Comparison of ENCODE assay signal across 10 cellular contexts in the genomic region with DNA sequence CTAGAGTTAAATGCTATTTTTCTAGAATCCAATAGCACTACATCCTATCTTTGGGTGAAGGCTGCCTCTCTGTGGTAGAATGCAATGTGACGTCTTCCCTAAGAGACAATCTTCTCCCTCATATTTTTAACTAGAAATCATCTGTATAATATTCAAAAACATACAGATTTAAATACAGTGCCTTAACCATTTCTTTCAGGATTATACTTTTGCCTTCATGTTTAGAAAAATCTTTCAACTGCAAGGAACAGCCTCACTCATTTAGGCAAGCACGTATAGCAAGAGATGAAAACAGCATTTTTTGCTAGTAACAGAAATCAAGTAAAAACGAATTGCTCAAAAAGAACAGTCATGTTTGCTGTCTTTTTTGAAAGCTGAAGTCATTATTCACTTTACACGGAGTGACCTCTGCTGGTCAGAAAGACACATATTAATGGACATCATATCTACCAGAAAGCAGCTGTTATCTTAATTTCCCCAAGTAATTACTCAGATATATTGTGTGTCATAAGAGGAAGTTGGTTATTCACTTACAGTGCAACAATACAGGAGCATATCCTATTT.
DNase-seq lines count a peak whose midpoint lies in the region; ATAC-seq and TF ChIP-seq lines count a peak whose summit lies in the region.
"Had no signal": no experiment of that assay in that cellular context is flagged by ENCODE, and none has a peak within 500 bp of the region (broad histone marks: within the 10 kb centered on the region; RNA-seq: fewer than 3 reads in every experiment).

No MANE protein-coding gene starts in this region.

- no peaks in the 10 kb centered on the region for H3K27me3 ChIP-seq in mesendoderm (ENCODE audit: insufficient read depth, low read length, poor library complexity)
- no peaks in the 10 kb centered on the region for H3K27me3 ChIP-seq in CD4-positive, alpha-beta T cell (ENCODE audit: control insufficient read depth, insufficient read depth, low read length)

- no peak overlapping the region for H2BK5ac ChIP-seq in mesendoderm (ENCODE audit: low read length)

- H3K4me1 ChIP-seq in mesendoderm (ENCODE audit: control insufficient read depth, low read depth, low read length): no peaks in the 10 kb centered on the region

- no peak for ATAC-seq in CD4-positive, alpha-beta T cell (ENCODE audit: poor library complexity)

- POLR2A ChIA-PET in CD4-positive, alpha-beta T cell (lab: Charles Lee): no interaction called here

- no peak overlapping the region for H4K5ac ChIP-seq in mesendoderm (ENCODE audit: low read length)

- H3K9me3 ChIP-seq in CD4-positive, alpha-beta T cell (ENCODE audit: control insufficient read depth, low read length): no peaks in the 10 kb centered on the region

- H3K36me3 ChIP-seq in mesendoderm (ENCODE audit: control insufficient read depth, insufficient read depth, low read length): no peaks in the 10 kb centered on the region

- intact Hi-C loops in CD4-positive, alpha-beta T cell (cut with DNase I, micrococcal nuclease): no loop called here
- intact Hi-C loops in posterior vena cava (cut with DNase I): no loop called here

- CTCF ChIA-PET in CD4-positive, alpha-beta T cell (lab: Charles Lee): no interaction called here

- H3K4me1 Mint-ChIP-seq in CD4-positive, alpha-beta T cell (ENCODE audit: low read depth): no peaks in the 10 kb centered on the region

- H3K27me3 Mint-ChIP-seq in CD4-positive, alpha-beta T cell: no peaks in the 10 kb centered on the region

- H2BK15ac ChIP-seq in mesendoderm (replicated peaks; ENCODE audit: low read depth): no peak overlapping the region

- WGBS in mesendoderm (ENCODE audit: extremely low coverage, insufficient coverage, low lambda C conversion rate): no CpG with 5 or more reads among the region's 4 CpGs

- no peak overlapping the region for H3K4me2 ChIP-seq in mesendoderm (ENCODE audit: low read length)

- DNase-seq in DMS 273 (lab: John Stamatoyannopoulos, UW; ENCODE audit: unreplicated experiment): peak; percentile 49
- DNase-seq in NAMALWA (ENCODE audit: low spot score): peak; percentile 24
- no peak for DNase-seq in astrocyte of the cerebellum (ENCODE audit: low read depth)
- DNase-seq in mesendoderm: peak; percentile 35
- no peak for DNase-seq in CD4-positive, alpha-beta T cell
- no peak for DNase-seq in occipital lobe (lab: John Stamatoyannopoulos, UW)
- DNase-seq in posterior vena cava (ENCODE audit: low spot score): no peak
- DNase-seq in activated CD8-positive, alpha-beta memory T cell treated with anti-CD3 and anti-CD28 coated beads, Interleukin-2, amount 50 U/mL, for 48 hours: no peak
- DNase-seq: activated gamma-delta T cell treated with Interleukin-2 at 50 U/mL for 16 hours, IMR-90 had no signal

- H3K18ac ChIP-seq in mesendoderm (ENCODE audit: low read length): no peak overlapping the region

- peak; percentile 10 for TF ChIP-seq CTCF in astrocyte of the cerebellum (IDR thresholded peaks at IDR 0.05; ENCODE audit: low read depth, low read length, missing control alignments)
- TF ChIP-seq CTCF in CD4-positive, alpha-beta T cell (IDR thresholded peaks at IDR 0.05): no peak

- no peak overlapping the region for H3K27ac ChIP-seq in mesendoderm (ENCODE audit: low read depth, low read length)
- H3K27ac ChIP-seq in CD4-positive, alpha-beta T cell (ENCODE audit: low read depth, low read length): no peak overlapping the region

- no peak overlapping the region for H2AK5ac ChIP-seq in mesendoderm (ENCODE audit: low read length)

- H3K9ac ChIP-seq in mesendoderm (ENCODE audit: low read length): no peak overlapping the region

- H3K27ac Mint-ChIP-seq in CD4-positive, alpha-beta T cell: no peak overlapping the region

- no peak overlapping the region for H4K8ac ChIP-seq in mesendoderm (ENCODE audit: low read depth, low read length)

- no peak overlapping the region for H2BK120ac ChIP-seq in mesendoderm (ENCODE audit: low read depth, low read length)

- no peaks in the 10 kb centered on the region for H3K79me2 ChIP-seq in mesendoderm (ENCODE audit: control insufficient read depth, insufficient read depth, low read length)

- H3K4ac ChIP-seq in mesendoderm (ENCODE audit: low read depth, low read length): no peak overlapping the region

- no peak overlapping the region for H3K4me3 Mint-ChIP-seq in CD4-positive, alpha-beta T cell

- in situ Hi-C loops in astrocyte of the cerebellum (cut with HindIII; ENCODE audit: low sequenced_read_pairs): no loop called here

- H3K56ac ChIP-seq in mesendoderm (ENCODE audit: low read length): no peak overlapping the region

- H3K9me3 Mint-ChIP-seq in CD4-positive, alpha-beta T cell: no peaks in the 10 kb centered on the region

- H3K23ac ChIP-seq in mesendoderm (ENCODE audit: low read length): no peak overlapping the region

- H3K36me3 Mint-ChIP-seq in CD4-positive, alpha-beta T cell (ENCODE audit: low read depth): no peaks in the 10 kb centered on the region

- no peaks in the 10 kb centered on the region for H3K79me1 ChIP-seq in mesendoderm (ENCODE audit: low read length)

- no peak overlapping the region for H3K4me3 ChIP-seq in astrocyte of the cerebellum (ENCODE audit: low read depth, low read length)
- no peak overlapping the region for H3K4me3 ChIP-seq in mesendoderm (ENCODE audit: low read length)

Comparison
In these comparisons a context has a peak if more than half of its experiments do, and no peak if none do; other contexts are left out.
1. DNase-seq: peak in DMS 273 (single experiment), NAMALWA (single experiment) and mesendoderm (single experiment); none in astrocyte of the cerebellum (single experiment), CD4-positive, alpha-beta T cell (0 of 10), occipital lobe (single experiment), posterior vena cava (single experiment) and activated CD8-positive, alpha-beta memory T cell treated with anti-CD3 and anti-CD28 coated beads, Interleukin-2, amount 50 U/mL, for 48 hours (single experiment).